Comparison of ENCODE assay signal across 9 cellular contexts in the genomic region with DNA sequence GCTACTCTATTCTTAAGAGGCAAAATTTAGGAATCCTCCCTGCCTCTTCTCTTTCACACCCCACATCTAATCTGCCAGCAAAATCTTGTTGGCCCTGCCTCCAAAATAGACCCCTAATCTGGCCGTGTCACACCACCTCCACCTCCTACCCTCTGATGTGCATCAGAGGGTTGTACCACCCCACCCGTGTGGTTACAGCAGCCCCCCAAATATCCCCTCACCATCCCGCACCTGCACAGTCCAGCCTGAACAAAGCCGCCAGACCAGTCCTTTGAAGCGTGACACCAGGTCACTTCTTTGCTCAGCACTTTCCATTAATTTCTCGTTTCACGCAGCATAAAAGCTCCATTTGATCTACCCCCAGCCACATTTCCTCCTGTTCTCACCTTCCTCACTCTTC. TPM values are rescaled to one million over a fixed set of nuclear protein-coding genes. Genes with fewer than 3 reads are reported as not detected.
A peak's percentile ranks its signal among the peaks of the same experiment; 100 is the strongest.
DNase-seq lines count a peak whose midpoint lies in the region; ATAC-seq, FAIRE-seq and TF ChIP-seq lines count a peak whose summit lies in the region.
"Had no signal": no experiment of that assay in that cellular context is flagged by ENCODE, and none has a peak within 500 bp of the region (broad histone marks: within the 10 kb centered on the region; RNA-seq: fewer than 3 reads in every experiment).

No MANE protein-coding gene starts in this region.

- H3K36me3 Mint-ChIP-seq in activated CD4-positive, alpha-beta T cell treated with anti-CD3 and anti-CD28 coated beads for 36 hours (ENCODE audit: low read depth), result peaks cover 25% of the 10 kb centered on the region
- H3K36me3 Mint-ChIP-seq in activated T-helper 1 cell treated with anti-CD3 and anti-CD28 coated beads, Interleukin-12 subunit alpha, Interleukin-12 subunit beta, Interleukin-2, Interleukin-4 antibody, amounts not matched to agents 30 ng/mL and 10 ng/mL and 1 ng/mL, durations not matched to agents 14 hours and 24 hours and 36 hours (ENCODE audit: low read depth), result peaks cover 11% of the 10 kb centered on the region
- H3K36me3 Mint-ChIP-seq in stimulated activated naive B cell treated with anti-CD40 and anti-IgM and Interleukin-4, amounts not matched to agents 10 μg/mL and 1 μg/mL and 100 μg/mL, for 72 hours, result peaks cover 6 to 16% of the 10 kb centered on the region in 2 donors

- peak overlapping the region; percentile 11 for H3K27ac ChIP-seq in kidney (ENCODE audit: low read depth in 2 of 2, low read length in 2 of 2)

- POLR2A ChIA-PET in activated CD4-positive, alpha-beta T cell treated with anti-CD3 and anti-CD28 coated beads for 36 hours (lab: Charles Lee), result interaction anchor here (0.6 kb wide), 1 partner anchor 22 kb away, joined by 3 read pairs; no protein-coding TSS in a partner anchor

- ATAC-seq in activated CD4-positive, alpha-beta T cell treated with anti-CD3 and anti-CD28 coated beads for 36 hours, result no peak
- ATAC-seq in stimulated activated naive B cell treated with anti-CD40 and anti-IgM and Interleukin-4, amounts not matched to agents 10 μg/mL and 1 μg/mL and 100 μg/mL, for 72 hours (replicated peaks), result no peak
- no peak for ATAC-seq in HG03135 (IDR thresholded peaks at IDR 0.05; ENCODE audit: unreplicated experiment)

- H3K4me1 ChIP-seq in kidney (ENCODE audit: control insufficient read depth in 1 of 2, insufficient read depth in 1 of 2, low read depth in 1 of 2, low read length in 2 of 2), result peaks cover 15 to 22% of the 10 kb centered on the region in 2 donors

- H3K27me3 Mint-ChIP-seq in activated CD4-positive, alpha-beta T cell treated with anti-CD3 and anti-CD28 coated beads for 36 hours, result no peaks in the 10 kb centered on the region
- H3K27me3 Mint-ChIP-seq in activated T-helper 1 cell treated with anti-CD3 and anti-CD28 coated beads, Interleukin-12 subunit alpha, Interleukin-12 subunit beta, Interleukin-2, Interleukin-4 antibody, amounts not matched to agents 30 ng/mL and 10 ng/mL and 1 ng/mL, durations not matched to agents 14 hours and 24 hours and 36 hours (ENCODE audit: insufficient read depth), result peaks cover 5% of the 10 kb centered on the region
- no peaks in the 10 kb centered on the region for H3K27me3 Mint-ChIP-seq in stimulated activated naive B cell treated with anti-CD40 and anti-IgM and Interleukin-4, amounts not matched to agents 10 μg/mL and 1 μg/mL and 100 μg/mL, for 72 hours

- no peaks in the 10 kb centered on the region for H3K9me3 ChIP-seq in kidney (ENCODE audit: control insufficient read depth in 1 of 2, low read length in 2 of 2)
- H3K9me3 ChIP-seq: mucosa of descending colon had no signal

- peak overlapping the region; percentile 57 to 80 for H3K4me3 ChIP-seq in kidney (ENCODE audit: low read length in 2 of 2)
- H3K4me3 ChIP-seq: mucosa of descending colon had no signal

- H3K9me3 Mint-ChIP-seq in activated CD4-positive, alpha-beta T cell treated with anti-CD3 and anti-CD28 coated beads for 36 hours (ENCODE audit: low read depth), result no peaks in the 10 kb centered on the region
- H3K9me3 Mint-ChIP-seq in activated T-helper 1 cell treated with anti-CD3 and anti-CD28 coated beads, Interleukin-12 subunit alpha, Interleukin-12 subunit beta, Interleukin-2, Interleukin-4 antibody, amounts not matched to agents 30 ng/mL and 10 ng/mL and 1 ng/mL, durations not matched to agents 14 hours and 24 hours and 36 hours, result no peaks in the 10 kb centered on the region
- H3K9me3 Mint-ChIP-seq in stimulated activated naive B cell treated with anti-CD40 and anti-IgM and Interleukin-4, amounts not matched to agents 10 μg/mL and 1 μg/mL and 100 μg/mL, for 72 hours, result no peaks in the 10 kb centered on the region

- DNase-seq in activated CD4-positive, alpha-beta T cell treated with anti-CD3 and anti-CD28 coated beads for 36 hours, result no peak
- no peak for DNase-seq in activated CD4-positive, alpha-beta T cell treated with anti-CD3 and anti-CD28 coated beads, Interleukin-2, amount 50 U/mL, for 4 hours
- DNase-seq in activated T-helper 1 cell treated with anti-CD3 and anti-CD28 coated beads, Interleukin-12 subunit alpha, Interleukin-12 subunit beta, Interleukin-2, Interleukin-4 antibody, amounts not matched to agents 30 ng/mL and 10 ng/mL and 1 ng/mL, durations not matched to agents 14 hours and 24 hours and 36 hours (ENCODE audit: low spot score), result no peak
- DNase-seq in kidney (no peak), NCI-H128 (lab: John Stamatoyannopoulos, UW; ENCODE audit: unreplicated experiment) (no peak), frontal cortex (ENCODE audit: low spot score in 2 of 2) (no peak)
- DNase-seq in stimulated activated naive B cell treated with anti-CD40 and anti-IgM and Interleukin-4, amounts not matched to agents 10 μg/mL and 1 μg/mL and 100 μg/mL, for 72 hours, result no peak

- CTCF ChIA-PET in activated CD4-positive, alpha-beta T cell treated with anti-CD3 and anti-CD28 coated beads for 36 hours (lab: Charles Lee), result interaction anchor here (0.7 to 1.5 kb wide), 3 partner anchors 11 to 33 kb away, joined by 3 to 4 read pairs (median 4); no protein-coding TSS in a partner anchor

- TF ChIP-seq CTCF in kidney (IDR thresholded peaks at IDR 0.05; ENCODE audit: borderline replicate concordance, extremely low read depth, insufficient read depth), result no peak

- H3K27ac Mint-ChIP-seq in activated CD4-positive, alpha-beta T cell treated with anti-CD3 and anti-CD28 coated beads for 36 hours, result peak overlapping the region; percentile 53
- peak overlapping the region; percentile 78 for H3K27ac Mint-ChIP-seq in activated T-helper 1 cell treated with anti-CD3 and anti-CD28 coated beads, Interleukin-12 subunit alpha, Interleukin-12 subunit beta, Interleukin-2, Interleukin-4 antibody, amounts not matched to agents 30 ng/mL and 10 ng/mL and 1 ng/mL, durations not matched to agents 14 hours and 24 hours and 36 hours
- H3K27ac Mint-ChIP-seq in stimulated activated naive B cell treated with anti-CD40 and anti-IgM and Interleukin-4, amounts not matched to agents 10 μg/mL and 1 μg/mL and 100 μg/mL, for 72 hours, result peak overlapping the region; percentile 84

- H3K4me1 Mint-ChIP-seq in activated CD4-positive, alpha-beta T cell treated with anti-CD3 and anti-CD28 coated beads for 36 hours, result peaks cover 40% of the 10 kb centered on the region
- H3K4me1 Mint-ChIP-seq in activated T-helper 1 cell treated with anti-CD3 and anti-CD28 coated beads, Interleukin-12 subunit alpha, Interleukin-12 subunit beta, Interleukin-2, Interleukin-4 antibody, amounts not matched to agents 30 ng/mL and 10 ng/mL and 1 ng/mL, durations not matched to agents 14 hours and 24 hours and 36 hours (ENCODE audit: low read depth), result peaks cover 50% of the 10 kb centered on the region
- peaks cover 27 to 50% of the 10 kb centered on the region in 2 donors for H3K4me1 Mint-ChIP-seq in stimulated activated naive B cell treated with anti-CD40 and anti-IgM and Interleukin-4, amounts not matched to agents 10 μg/mL and 1 μg/mL and 100 μg/mL, for 72 hours

- FAIRE-seq in kidney (lab: Jason Lieb, UNC) (no peak), frontal cortex (lab: Jason Lieb, UNC) (no peak)

- H3K9ac ChIP-seq in kidney (ENCODE audit: low read length in 2 of 2), result peak overlapping the region in 1 of 2 donors; percentile 83

- H3K36me3 ChIP-seq in kidney (ENCODE audit: control insufficient read depth in 1 of 2, insufficient read depth in 2 of 2, low read length in 2 of 2), result no peaks in the 10 kb centered on the region

- peak overlapping the region; percentile 94 for H3K4me3 Mint-ChIP-seq in activated CD4-positive, alpha-beta T cell treated with anti-CD3 and anti-CD28 coated beads for 36 hours
- H3K4me3 Mint-ChIP-seq in activated T-helper 1 cell treated with anti-CD3 and anti-CD28 coated beads, Interleukin-12 subunit alpha, Interleukin-12 subunit beta, Interleukin-2, Interleukin-4 antibody, amounts not matched to agents 30 ng/mL and 10 ng/mL and 1 ng/mL, durations not matched to agents 14 hours and 24 hours and 36 hours, result peak overlapping the region; percentile 78
- H3K4me3 Mint-ChIP-seq in stimulated activated naive B cell treated with anti-CD40 and anti-IgM and Interleukin-4, amounts not matched to agents 10 μg/mL and 1 μg/mL and 100 μg/mL, for 72 hours, result peak overlapping the region; percentile 74 to 93

- intact Hi-C loops in activated CD4-positive, alpha-beta T cell treated with anti-CD3 and anti-CD28 coated beads for 36 hours (cut with DNase I, micrococcal nuclease), result loop anchor here (5.0 kb wide), 8 partner anchors 42 to 993 kb away; partner anchors contain the start of genes BBIP1 (in 1 of the 2), DUSP5 (in 1 of the 2), SHOC2 (in 1 of the 2) and SMC3 (in 1 of the 2)
- intact Hi-C loops in activated T-helper 1 cell treated with anti-CD3 and anti-CD28 coated beads, Interleukin-12 subunit alpha, Interleukin-12 subunit beta, Interleukin-2, Interleukin-4 antibody, amounts not matched to agents 30 ng/mL and 10 ng/mL and 1 ng/mL, durations not matched to agents 14 hours and 24 hours and 36 hours (cut with micrococcal nuclease), result loop anchor here (5.0 kb wide), 3 partner anchors 153 to 998 kb away; no protein-coding TSS in a partner anchor
- intact Hi-C loops in kidney (cut with DNase I), result no loop called here

RNA-seq across cellular contexts. Expression of gene XPNPEP1, which starts 0.8 kb away (rescaled TPM):
- 10 to 100 TPM; 85.4 to 91.2 TPM for total RNA-seq in activated CD4-positive, alpha-beta T cell treated with anti-CD3 and anti-CD28 coated beads for 36 hours
- total RNA-seq in activated T-helper 1 cell treated with anti-CD3 and anti-CD28 coated beads, Interleukin-12 subunit alpha, Interleukin-12 subunit beta, Interleukin-2, Interleukin-4 antibody, amounts not matched to agents 30 ng/mL and 10 ng/mL and 1 ng/mL, durations not matched to agents 14 hours and 24 hours and 36 hours, result 85.1 and 93.2 TPM in 2 replicates
- total RNA-seq in kidney (62.4 TPM), frontal cortex (79.9 TPM)
- polyA plus RNA-seq in kidney (ENCODE audit: insufficient read depth, low read depth, low replicate concordance), result 34.4 TPM
